ENCODE assay signal across 1 cellular context in genomic region chr10:6202684-6203330, GRCh38.
TF ChIP-seq lines count a peak whose summit lies in the region.

PFKFB3 (plus strand) TSS chr10:6202932; CDS start chr10:6203261, 329 bp downstream.

TF ChIP-seq in A549, 52 proteins besides CTCF, POLR2A, EP300 and RAD21 (continued from another document):
- peak; percentile 62; the same call in 1 of the 2 replicates for TF ChIP-seq HMGXB4 (CRISPR knock-in tag; IDR thresholded peaks at IDR 0.05; ENCODE audit: borderline replicate concordance)
- TF ChIP-seq TFCP2L1 (CRISPR knock-in tag; IDR thresholded peaks at IDR 0.05): peak; percentile 97
- TF ChIP-seq MYC (IDR thresholded peaks at IDR 0.05; ENCODE audit: borderline replicate concordance, low read length): peak; percentile 97
- TF ChIP-seq ESRRA (IDR thresholded peaks at IDR 0.05; ENCODE audit: borderline replicate concordance, low read length): no peak
- TF ChIP-seq CEBPB (IDR thresholded peaks at IDR 0.05): peak in 1 of 2 experiments; percentile 14; a peak in 1 of 4 replicates
- TF ChIP-seq JUN (IDR thresholded peaks at IDR 0.05): peak; percentile 96 to 100
- peak; percentile 100 for TF ChIP-seq BCL3 (IDR thresholded peaks at IDR 0.05)
- TF ChIP-seq PBX3 (IDR thresholded peaks at IDR 0.05): peak; percentile 87
- peak; percentile 29; the same call in 1 of the 2 replicates for TF ChIP-seq GATA3 (IDR thresholded peaks at IDR 0.05; ENCODE audit: borderline replicate concordance)
- peak; percentile 86 for TF ChIP-seq RNF2 (IDR thresholded peaks at IDR 0.05; ENCODE audit: borderline replicate concordance, low read depth)
- TF ChIP-seq ELK1 (IDR thresholded peaks at IDR 0.05; ENCODE audit: low read depth, low read length): no peak
- no peak for TF ChIP-seq EHMT2 (IDR thresholded peaks at IDR 0.05; ENCODE audit: low read depth)
- TF ChIP-seq FOSB (CRISPR knock-in tag; IDR thresholded peaks at IDR 0.05): peak; percentile 93
